ENCODE assay signal across 8 cellular contexts in the genomic region with DNA sequence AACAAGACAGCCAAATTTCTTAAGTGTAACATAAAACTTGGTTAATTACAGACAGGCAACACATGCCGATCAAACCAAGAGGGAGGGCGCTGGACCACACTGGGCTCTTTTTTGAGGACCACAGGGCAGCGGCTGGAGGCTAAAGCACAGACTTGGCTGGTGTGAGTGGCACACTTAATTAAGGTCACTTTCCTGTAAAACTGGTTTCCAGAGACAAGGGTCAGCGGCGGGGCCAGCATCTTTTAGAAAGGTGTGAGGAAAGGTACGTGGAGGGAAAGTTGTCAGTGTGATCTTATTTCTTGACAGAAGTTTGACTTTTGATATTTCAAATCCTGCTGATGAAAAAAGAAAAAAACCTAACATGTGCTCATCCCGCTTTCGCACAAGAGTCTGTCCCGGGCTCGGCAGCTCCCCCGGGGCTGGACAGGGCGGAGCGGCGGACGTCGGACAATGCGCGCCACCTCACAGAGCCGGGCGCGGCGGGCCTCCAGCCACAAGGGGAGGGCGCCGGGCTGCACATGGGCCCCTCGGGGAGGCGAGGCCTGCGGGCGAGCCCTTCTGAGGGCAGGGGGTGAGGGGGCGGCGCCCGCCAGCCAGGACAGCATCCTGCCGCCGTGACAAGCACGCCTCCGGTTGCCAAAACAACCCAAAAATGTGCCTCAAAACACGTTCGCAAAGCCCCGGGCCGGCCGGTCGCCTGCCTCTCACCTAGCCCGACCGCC. TPM values are rescaled to one million over a fixed set of nuclear protein-coding genes. Genes with fewer than 3 reads are reported as not detected.
DNase-seq lines count a peak whose midpoint lies in the region; ATAC-seq and TF ChIP-seq lines count a peak whose summit lies in the region.

No MANE protein-coding gene starts in this region.

- no peak for TF ChIP-seq CTCF in brain microvascular endothelial cell (IDR thresholded peaks at IDR 0.05; ENCODE audit: low read depth, low read length, missing control alignments)

- peak overlapping the region; percentile 99 for H3K4me2 ChIP-seq in skeletal muscle satellite cell (ENCODE audit: low read length)

- DNase-seq in GM03348 (ENCODE audit: low spot score) (peak; percentile 82), HuH-7 (ENCODE audit: low spot score) (peak; percentile 12), brain microvascular endothelial cell (no peak), iPS-NIHi11 (ENCODE audit: low spot score) (peak; percentile 68)
- DNase-seq in stimulated activated CD4-positive, alpha-beta T cell treated with anti-CD3 and anti-CD28 coated beads, Interleukin-2, amount 100 ng/mL, for 48 hours: no peak
- DNase-seq in stimulated activated naive CD4-positive, alpha-beta T cell treated with Interleukin-2 at 50 U/mL for 16 hours (lab: John Stamatoyannopoulos, UW): no peak

- H3K27ac ChIP-seq in brain microvascular endothelial cell: peak overlapping the region; percentile 21

- peak overlapping the region; percentile 87 for H3K9ac ChIP-seq in skeletal muscle satellite cell (ENCODE audit: low read depth, low read length)

- H3K9me3 ChIP-seq in skeletal muscle satellite cell (replicated peaks; ENCODE audit: low read length): no peaks in the 10 kb centered on the region

- H3K36me3 ChIP-seq in brain microvascular endothelial cell (replicated peaks) (no peaks in the 10 kb centered on the region), skeletal muscle satellite cell (ENCODE audit: insufficient read depth, low read length) (no peaks in the 10 kb centered on the region)

- H3K27me3 ChIP-seq in brain microvascular endothelial cell (replicated peaks) (no peaks in the 10 kb centered on the region), skeletal muscle satellite cell (ENCODE audit: control insufficient read depth, insufficient read depth, low read length) (peaks cover 2% of the 10 kb centered on the region)

- ATAC-seq in GM21717 (IDR thresholded peaks at IDR 0.05; ENCODE audit: unreplicated experiment): peak; percentile 24

- in situ Hi-C loops in brain microvascular endothelial cell (cut with HindIII; ENCODE audit: low pct_ligation_motif_present, low sequenced_read_pairs): no loop called here

- H3K4me3 ChIP-seq in brain microvascular endothelial cell (ENCODE audit: low read depth, low read length) (peak overlapping the region; percentile 76), skeletal muscle satellite cell (ENCODE audit: low read length) (peak overlapping the region; percentile 93)

- no peaks in the 10 kb centered on the region for H3K4me1 ChIP-seq in skeletal muscle satellite cell (ENCODE audit: control insufficient read depth, insufficient read depth, low read length)

RNA-seq across cellular contexts. Expression of a gene that starts 0.7 kb away (rescaled TPM):
- 3.5 and 5.6 TPM in 2 replicates for total RNA-seq in skeletal muscle satellite cell (2012; rRNA removed)

RNA-seq across cellular contexts. Expression of a gene that starts 51.3 kb away (rescaled TPM):
- not detected in 2 replicates for total RNA-seq in skeletal muscle satellite cell (2012; rRNA removed)

Comparison
In these comparisons a context has a peak if more than half of its experiments do, and no peak if none do; other contexts are left out.
1. DNase-seq: peak in GM03348 (single experiment), HuH-7 (single experiment) and iPS-NIHi11 (single experiment); none in brain microvascular endothelial cell (single experiment), stimulated activated CD4-positive, alpha-beta T cell treated with anti-CD3 and anti-CD28 coated beads, Interleukin-2, amount 100 ng/mL, for 48 hours (0 of 2) and stimulated activated naive CD4-positive, alpha-beta T cell treated with Interleukin-2 at 50 U/mL for 16 hours (single experiment).